23 cellular contexts compared by ENCODE assay signal in the genomic region with DNA sequence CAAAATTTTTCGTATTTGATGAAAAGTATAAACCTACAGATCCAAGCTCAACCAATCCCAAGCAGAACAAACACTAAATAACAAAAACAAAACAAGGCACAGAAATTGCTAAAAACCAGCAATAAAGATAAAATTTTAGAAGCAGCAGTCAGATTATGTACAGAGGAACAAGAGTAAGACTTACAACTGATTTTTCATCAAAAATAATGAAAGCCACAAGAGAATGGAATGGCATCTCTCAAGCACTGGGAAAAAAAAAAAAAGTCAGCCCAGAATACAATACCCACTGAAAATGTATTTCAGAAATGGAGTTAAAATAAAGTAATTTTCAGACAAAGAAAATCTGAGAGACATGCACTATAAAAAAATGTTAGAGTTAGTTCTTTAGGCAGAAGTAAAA. TPM values are rescaled to one million over a fixed set of nuclear protein-coding genes. Genes with fewer than 3 reads are reported as not detected.
A peak's percentile ranks its signal among the peaks of the same experiment; 100 is the strongest.
DNase-seq lines count a peak whose midpoint lies in the region; ATAC-seq, FAIRE-seq and TF ChIP-seq lines count a peak whose summit lies in the region.
"Had no signal": no experiment of that assay in that cellular context is flagged by ENCODE, and none has a peak within 500 bp of the region (broad histone marks: within the 10 kb centered on the region; RNA-seq: fewer than 3 reads in every experiment).

No MANE protein-coding gene starts in this region.

- peaks cover 2% of the 10 kb centered on the region for H3K4me1 Mint-ChIP-seq in WTC11
- H3K4me1 Mint-ChIP-seq: IgD-negative memory B cell had no signal

- intact Hi-C loops in HepG2 (cut with micrococcal nuclease; ENCODE audit: unreplicated experiment): no loop called here
- intact Hi-C loops in right lobe of liver (cut with DNase I): no loop called here

- H4K20me1 ChIP-seq in HepG2 (ENCODE audit: insufficient read depth, low read length): no peaks in the 10 kb centered on the region

- H3K4me3 Mint-ChIP-seq in WTC11: no peak overlapping the region
- H3K4me3 Mint-ChIP-seq: CD4-positive, alpha-beta T cell; GM23338 had no signal

- H3K27me3 Mint-ChIP-seq in WTC11 (ENCODE audit: low read depth): no peaks in the 10 kb centered on the region; the same call in 1 of the 2 replicates
- H3K27me3 Mint-ChIP-seq: IgD-negative memory B cell had no signal

- BruUV-seq in HepG2 (replicated peaks; lab: Mats Ljungman, UMichigan): no TSS peak

- no peak overlapping the region for H3K27ac ChIP-seq in HepG2 (ENCODE audit: extremely low read length, insufficient read depth, low read length)
- H3K27ac ChIP-seq in right lobe of liver: no peak overlapping the region
- H3K27ac ChIP-seq: 22Rv1, A549, C4-2B had no signal

- WGBS in HepG2 (ENCODE audit: low lambda C conversion rate): 2% methylated on average over 1 of the region's 1 CpG
- WGBS in right lobe of liver (ENCODE audit: insufficient coverage, low coverage, low lambda C conversion rate, missing lambda C conversion rate): 73% methylated on average over 1 of the region's 1 CpG

- TF ChIP-seq POLR2A in HepG2 (IDR thresholded peaks at IDR 0.05; ENCODE audit: insufficient read depth in 1 of 2, low read depth in 2 of 2, low read length in 2 of 2): no peak
- TF ChIP-seq POLR2A in right lobe of liver (IDR thresholded peaks at IDR 0.05): no peak

- H3K4me2 ChIP-seq in HepG2 (ENCODE audit: low read depth, low read length): no peak overlapping the region
- H3K4me2 ChIP-seq: A549, GM23338 had no signal

- no peak for FAIRE-seq in HepG2 (lab: Jason Lieb, UNC)
- FAIRE-seq: A549, D721Med, G401.6, GM12891, GM19239, H54, HTR-8/SVneo had no signal

- DNase-seq in DMS153 (lab: John Stamatoyannopoulos, UW) (peak; percentile 10), DMS153 treated with DMSO at 0.1 percent for 48 hours (lab: John Stamatoyannopoulos, UW; ENCODE audit: unreplicated experiment) (no peak), HepG2 (ENCODE audit: low spot score) (no peak), right lobe of liver (no peak), WTC11 (ENCODE audit: low spot score) (no peak), NCI-H524 (lab: John Stamatoyannopoulos, UW) (no peak)
- DNase-seq in activated effector memory CD4-positive, alpha-beta T cell treated with anti-CD3 and anti-CD28 coated beads, Interleukin-2, amount 50 U/mL, for 16 hours: no peak
- DNase-seq: AML-193; Caco-2; CD4-positive, alpha-beta T cell; HCEC 1CT had no signal

- in situ Hi-C loops in HepG2 (cut with HindIII; ENCODE audit: extremely low pct_ligation_motif_present, low pct_unique_long_range_greater_than_20kb): no loop called here

- peaks cover 23% of the 10 kb centered on the region for H3K36me3 Mint-ChIP-seq in WTC11

- CTCF ChIA-PET in HepG2 (lab: Yijun Ruan, JAX; ENCODE audit: low intra/inter-chr PET ratio, low total read pairs) (no interaction called here), WTC11 (lab: Charles Lee) (no interaction called here)

- H3K27ac Mint-ChIP-seq in WTC11: no peak overlapping the region
- H3K27ac Mint-ChIP-seq: CD4-positive, alpha-beta T cell; GM23338; IgD-negative memory B cell had no signal

- H3K9me3 ChIP-seq in HepG2 (ENCODE audit: low read length) (peaks cover 10% of the 10 kb centered on the region), right lobe of liver (no peaks in the 10 kb centered on the region)

- 0 out of 5 replicates have a peak, but pooled peaks cover 0 to 3% of the 10 kb centered on the region in 2 experiments for H3K27me3 ChIP-seq in HepG2 (ENCODE audit: control insufficient read depth in 1 of 2, insufficient read depth in 2 of 2, low read length in 2 of 2)
- H3K27me3 ChIP-seq in right lobe of liver: no peaks in the 10 kb centered on the region

- POLR2A ChIA-PET in HepG2 (lab: Yijun Ruan, JAX) (no interaction called here), WTC11 (lab: Charles Lee) (no interaction called here)

- H3K9ac ChIP-seq in HepG2 (ENCODE audit: insufficient read depth, low read depth, low read length): no peak overlapping the region

- H3K4me1 ChIP-seq in HepG2 (ENCODE audit: insufficient read depth, low read length): no peaks in the 10 kb centered on the region
- no peaks in the 10 kb centered on the region for H3K4me1 ChIP-seq in right lobe of liver
- H3K4me1 ChIP-seq: A549, Caco-2 had no signal

- H3K79me2 ChIP-seq in HepG2 (ENCODE audit: insufficient read depth, low read length): no peaks in the 10 kb centered on the region

- TF ChIP-seq EP300 in HepG2 (IDR thresholded peaks at IDR 0.05; ENCODE audit: low read depth in 2 of 2, low read length in 2 of 2) (no peak), HepG2 (CRISPR knock-in tag; IDR thresholded peaks at IDR 0.05; ENCODE audit: borderline replicate concordance) (no peak)

- ATAC-seq in HepG2 (no peak), right lobe of liver (no peak), WTC11 (no peak), GM21423 (IDR thresholded peaks at IDR 0.05; ENCODE audit: unreplicated experiment) (no peak)
- ATAC-seq: A549, GM23338 had no signal

- no peak for TF ChIP-seq CTCF in HepG2 (CRISPR knock-in tag; IDR thresholded peaks at IDR 0.05)
- TF ChIP-seq CTCF in right lobe of liver (IDR thresholded peaks at IDR 0.05): no peak
- TF ChIP-seq CTCF in WTC11 (IDR thresholded peaks at IDR 0.05): no peak

- no peak overlapping the region for H2AFZ ChIP-seq in HepG2 (ENCODE audit: low read length)
- H2AFZ ChIP-seq: GM23338 had no signal

- TF ChIP-seq RAD21 in HepG2 (CRISPR knock-in tag; IDR thresholded peaks at IDR 0.05): no peak

- no peak overlapping the region for H3K4me3 ChIP-seq in HepG2 (replicated peaks in 1 of 3; ENCODE audit: insufficient read depth in 1 of 3, low read depth in 2 of 3, low read length in 3 of 3)
- H3K4me3 ChIP-seq in right lobe of liver: no peak overlapping the region
- H3K4me3 ChIP-seq: A549, GM23338 had no signal

- no peaks in the 10 kb centered on the region for H3K36me3 ChIP-seq in HepG2 (replicated peaks in 1 of 2; ENCODE audit: control insufficient read depth in 1 of 2, insufficient read depth in 2 of 2, low read length in 2 of 2)
- H3K36me3 ChIP-seq in right lobe of liver: no peaks in the 10 kb centered on the region

- peaks cover 56% of the 10 kb centered on the region for H3K9me3 Mint-ChIP-seq in WTC11

TF ChIP-seq in HepG2, 621 proteins besides CTCF, POLR2A, EP300 and RAD21 (continues in another document):
- TF ChIP-seq, protein P1, sequence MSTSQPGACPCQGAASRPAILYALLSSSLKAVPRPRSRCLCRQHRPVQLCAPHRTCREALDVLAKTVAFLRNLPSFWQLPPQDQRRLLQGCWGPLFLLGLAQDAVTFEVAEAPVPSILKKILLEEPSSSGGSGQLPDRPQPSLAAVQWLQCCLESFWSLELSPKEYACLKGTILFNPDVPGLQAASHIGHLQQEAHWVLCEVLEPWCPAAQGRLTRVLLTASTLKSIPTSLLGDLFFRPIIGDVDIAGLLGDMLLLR (CRISPR knock-in tag; IDR thresholded peaks at IDR 0.05): no peak
- no peak for TF ChIP-seq AGO2 (optimal IDR thresholded peaks at IDR 0.05; ENCODE audit: low read depth, low read length)
- no peak for TF ChIP-seq ZFP36 (IDR thresholded peaks at IDR 0.05; ENCODE audit: borderline replicate concordance, low read depth, low read length, partially characterized antibody)
- TF ChIP-seq ZNF317 (CRISPR knock-in tag; IDR thresholded peaks at IDR 0.05): peak; percentile 98
- no peak for TF ChIP-seq HNRNPLL (IDR thresholded peaks at IDR 0.05; ENCODE audit: low read depth, low read length, poor library complexity, severe bottlenecking)
- no peak for TF ChIP-seq ZNF343 (CRISPR knock-in tag; IDR thresholded peaks at IDR 0.05)

RNA-seq across cellular contexts. Expression of a gene that starts 27.0 kb away (rescaled TPM):
- total RNA-seq in HepG2 (2016; rRNA removed; fragmentation: Illumina TruSeq; extraction: Trizol): not detected in 2 replicates
- total RNA-seq in HepG2 (2016; cell fraction: cytosol; rRNA removed; fragmentation: Illumina TruSeq; extraction: Trizol; ENCODE audit: low read depth): not detected in 2 replicates
- total RNA-seq in HepG2 (2016; cell fraction: insoluble cytoplasmic fraction; rRNA removed; fragmentation: Illumina TruSeq; extraction: Trizol): not detected in 2 replicates
- total RNA-seq in HepG2 (2016; cell fraction: membrane; rRNA removed; fragmentation: Illumina TruSeq; extraction: Trizol): not detected in 2 replicates
- not detected in 2 replicates for total RNA-seq in HepG2 (2016; cell fraction: nucleus; rRNA removed; fragmentation: Illumina TruSeq; extraction: Trizol)
- polyA plus RNA-seq in HepG2 (2011; rRNA removed): 0.03 TPM in 1 of 2 replicates, not detected in the other
- polyA plus RNA-seq in HepG2 (2011; cell fraction: cytosol; rRNA removed): 0.01 TPM in 1 of 2 replicates, not detected in the other
- 0.05 and 0.14 TPM in 2 replicates for polyA plus RNA-seq in HepG2 (2011; cell fraction: nucleus; rRNA removed)
- not detected in 2 replicates for polyA plus RNA-seq in HepG2 (2012)
- not detected in 2 replicates for polyA plus RNA-seq in HepG2 (2016; cell fraction: cytosol; fragmentation: Illumina TruSeq; extraction: Trizol; ENCODE audit: low read depth)
- polyA plus RNA-seq in HepG2 (2016; cell fraction: insoluble cytoplasmic fraction; fragmentation: Illumina TruSeq; extraction: Trizol; ENCODE audit: low read depth): not detected in 2 replicates
- polyA plus RNA-seq in HepG2 (2016; cell fraction: membrane; fragmentation: Illumina TruSeq; extraction: Trizol; ENCODE audit: low read depth): not detected in 2 replicates
- not detected in 2 replicates for polyA plus RNA-seq in HepG2 (2016; cell fraction: nucleus; fragmentation: Illumina TruSeq; extraction: Trizol; ENCODE audit: insufficient read depth, low read depth)
- 0.14 and 1.3 TPM in 2 replicates for polyA minus RNA-seq in HepG2 (2011; rRNA and poly(A)+ RNA removed; ENCODE audit: low replicate concordance)
- polyA minus RNA-seq in HepG2 (2011; cell fraction: cytosol; rRNA and poly(A)+ RNA removed): not detected in 2 replicates
- polyA minus RNA-seq in HepG2 (2011; cell fraction: nucleus; rRNA and poly(A)+ RNA removed): 0.26 TPM in 1 of 2 replicates, not detected in the other
- not detected for total RNA-seq in right lobe of liver
- total RNA-seq in WTC11 (2021): 0.72 to 1.8 TPM (median 1.5 TPM) in 3 replicates
- polyA plus RNA-seq: IgD-negative memory B cell had no signal
